Comparison of ENCODE assay signal across 1 cellular context in genomic region chr20:44603327-44603726, GRCh38.
TF ChIP-seq lines count a peak whose summit lies in the region.

No MANE protein-coding gene starts in this region.

TF ChIP-seq in IMR-90, 13 proteins besides CTCF, POLR2A, EP300 and RAD21 (continued from another document):
- TF ChIP-seq USF2 (IDR thresholded peaks at IDR 0.05; ENCODE audit: low read depth, low read length) (no peak), NFE2L2 (IDR thresholded peaks at IDR 0.05; ENCODE audit: low read depth, low read length) (no peak), SMC3 (IDR thresholded peaks at IDR 0.05; ENCODE audit: low read depth, low read length) (no peak), MXI1 (IDR thresholded peaks at IDR 0.05; ENCODE audit: borderline replicate concordance, low read depth, low read length) (no peak), BHLHE40 (IDR thresholded peaks at IDR 0.05; ENCODE audit: low read depth, low read length) (no peak), CHD1 (IDR thresholded peaks at IDR 0.05; ENCODE audit: low read depth, low read length) (no peak), RCOR1 (IDR thresholded peaks at IDR 0.05; ENCODE audit: insufficient replicate concordance, low read length) (no peak)
